20 cellular contexts compared by ENCODE assay signal in the genomic region with DNA sequence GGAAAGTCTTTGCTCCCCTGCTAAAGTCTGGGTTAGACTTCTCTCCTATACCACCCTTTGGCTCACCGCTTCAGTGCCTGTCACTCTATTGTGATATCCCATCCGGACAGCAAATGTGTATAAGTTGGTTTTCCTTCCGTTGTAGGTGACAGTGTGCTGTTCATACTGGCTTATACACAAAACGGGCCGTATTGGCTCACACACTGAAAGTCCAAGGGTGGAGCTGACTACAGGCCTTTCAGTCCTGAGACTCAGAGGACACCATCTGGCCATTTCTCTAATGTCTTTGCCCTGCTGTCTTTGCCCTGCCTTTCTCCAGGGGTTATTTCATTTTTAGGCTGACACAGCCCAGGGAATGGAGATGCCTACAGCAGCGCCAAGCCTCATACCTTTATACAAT.
"Had no signal": no experiment of that assay in that cellular context is flagged by ENCODE, and none has a peak within 500 bp of the region (broad histone marks: within the 10 kb centered on the region; RNA-seq: fewer than 3 reads in every experiment).

No MANE protein-coding gene starts in this region.

- DNase-seq: activated CD4-positive, alpha-beta T cell treated with anti-CD3 and anti-CD28 coated beads, Interleukin-2, amount 10 ng/mL, durations not matched to agents 24 days and 14 days; activated CD8-positive, alpha-beta T cell treated with anti-CD3 and anti-CD28 coated beads for 36 hours; activated naive CD4-positive, alpha-beta T cell treated with Interleukin-2 at 50 U/mL for 16 hours; activated T-cell treated with anti-CD3 and anti-CD28 coated beads, Interleukin-2, amount 50 U/mL, for 1 hour; effector memory CD4-positive, alpha-beta T cell; esophagus squamous epithelium; left colon; lower lobe of right lung; occipital lobe; stimulated activated CD4-positive, alpha-beta T cell treated with anti-CD3 and anti-CD28 coated beads, Interleukin-2, amount 100 ng/mL, for 24 hours; stimulated activated naive CD4-positive, alpha-beta T cell treated with Interleukin-2 at 50 U/mL for 16 hours; T1000; tibial artery; uterus had no signal

- H3K4me3 ChIP-seq: coronary artery, hepatocyte, lower lobe of right lung, prostate gland, right atrium auricular region, tibial artery, uterus had no signal

- H3K4me2 ChIP-seq: hepatocyte had no signal

- H3K4me1 ChIP-seq: lower lobe of right lung, prostate gland, right atrium auricular region, tibial artery, uterus had no signal

- H3K79me2 ChIP-seq: hepatocyte had no signal

- H3K27ac ChIP-seq: coronary artery, hepatocyte, lower lobe of right lung, prostate gland, right atrium auricular region, tibial artery, uterus had no signal

- H3K27me3 ChIP-seq: esophagus squamous epithelium, hepatocyte, right atrium auricular region, tibial artery, uterus had no signal

- ATAC-seq: activated CD8-positive, alpha-beta T cell treated with anti-CD3 and anti-CD28 coated beads for 36 hours; activated T-helper 17 cell treated with anti-CD3 and anti-CD28 coated beads, Interleukin-2, amount 50 U/mL, for 72 hours; left colon; lower lobe of right lung had no signal

- FAIRE-seq: islet of Langerhans had no signal

- H3K36me3 ChIP-seq: esophagus squamous epithelium, lower lobe of right lung, prostate gland, right atrium auricular region, tibial artery, uterus had no signal

- H3K9me3 ChIP-seq: esophagus squamous epithelium, lower lobe of right lung, prostate gland, uterus had no signal
